ENCODE assay signal across 27 cellular contexts in the genomic region with DNA sequence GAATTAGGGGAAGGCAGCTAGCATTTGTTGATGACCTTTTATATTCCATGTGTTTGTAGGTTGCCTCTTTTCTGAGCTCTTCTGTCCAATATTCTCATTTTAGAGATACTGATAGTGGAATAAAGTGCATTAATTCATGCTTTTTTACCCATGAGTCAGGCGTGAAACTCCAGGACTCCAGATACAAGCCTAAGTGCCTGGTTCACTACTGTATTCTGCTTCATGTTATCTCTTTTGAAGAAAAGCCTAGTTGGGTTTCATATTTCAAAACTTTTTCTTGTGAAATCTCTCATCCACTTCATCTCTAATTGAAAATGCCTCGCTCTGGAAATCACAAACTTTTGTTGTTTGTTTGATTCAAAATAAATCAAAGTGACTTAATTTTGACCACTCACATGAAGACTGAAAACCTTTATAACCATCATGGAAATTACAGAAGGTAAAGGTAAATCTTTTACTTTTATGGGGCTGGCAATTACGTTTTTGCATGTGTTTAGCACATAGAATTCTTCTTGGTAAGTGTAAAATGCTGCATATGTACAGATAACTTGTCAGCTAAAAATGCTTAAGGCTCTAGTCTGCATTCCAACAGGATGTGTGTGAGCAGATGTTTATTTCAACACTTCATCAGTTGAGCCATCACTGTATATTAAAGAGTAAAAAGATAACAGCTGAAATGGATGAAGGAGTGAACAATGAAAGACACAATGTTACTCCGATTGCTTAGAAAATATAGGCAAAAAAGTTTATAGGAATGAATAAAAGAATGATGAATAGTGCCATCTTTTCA.
DNase-seq lines count a peak whose midpoint lies in the region; ATAC-seq and TF ChIP-seq lines count a peak whose summit lies in the region.
"Had no signal": no experiment of that assay in that cellular context is flagged by ENCODE, and none has a peak within 500 bp of the region (broad histone marks: within the 10 kb centered on the region; RNA-seq: fewer than 3 reads in every experiment).

No MANE protein-coding gene starts in this region.

- DNase-seq in MCF 10A (ENCODE audit: unreplicated experiment) (no peak), breast epithelium (ENCODE audit: low spot score in 2 of 2) (no peak), cardiac fibroblast (ENCODE audit: low read depth in 2 of 2) (peak; percentile 33 to 34), iris pigment epithelial cell (ENCODE audit: low read depth) (peak; percentile 50), superior temporal gyrus (ENCODE audit: extremely low spot score) (peak; percentile 34), RKO (ENCODE audit: low spot score) (no peak)
- DNase-seq: BE2C; CD8-positive, alpha-beta memory T cell; DMS 273 treated with DMSO at 0.1 percent for 48 hours; DMS79; HFFc6; MV-4-11; NCI-H1105; NCI-H146; NCI-H1930; NCI-H2107; NCI-H446; NCI-H524 treated with DMSO at 0.1 percent for 48 hours; NCI-H774; PC-9; SHP77 treated with DMSO at 0.1 percent for 48 hours had no signal

- no peaks in the 10 kb centered on the region for H3K27me3 Mint-ChIP-seq in MCF 10A (ENCODE audit: insufficient read depth, unreplicated experiment)
- H3K27me3 Mint-ChIP-seq: CD8-positive, alpha-beta memory T cell had no signal

- no peaks in the 10 kb centered on the region for H3K36me3 ChIP-seq in breast epithelium
- H3K36me3 ChIP-seq: BE2C, HAP-1 had no signal

- POLR2A ChIA-PET in MCF 10A (lab: Yijun Ruan, JAX), result no interaction called here

- H3K9me3 ChIP-seq in breast epithelium, result no peaks in the 10 kb centered on the region
- H3K9me3 ChIP-seq: BE2C, HAP-1 had no signal

- intact Hi-C loops in MCF 10A (cut with micrococcal nuclease), result no loop called here
- intact Hi-C loops in breast epithelium (cut with DNase I; ENCODE audit: low total_unique reads), result no loop called here

- H3K36me3 Mint-ChIP-seq in MCF 10A (ENCODE audit: insufficient read depth, unreplicated experiment), result no peaks in the 10 kb centered on the region
- H3K36me3 Mint-ChIP-seq: CD14-positive monocyte; CD8-positive, alpha-beta memory T cell had no signal

- peak overlapping the region; percentile 33 for H3K27ac Mint-ChIP-seq in MCF 10A (ENCODE audit: low read depth, unreplicated experiment)
- H3K27ac Mint-ChIP-seq: CD14-positive monocyte; CD8-positive, alpha-beta memory T cell; GM23338; HFFc6 had no signal

- H3K4me3 ChIP-seq in breast epithelium (no peak overlapping the region), cardiac fibroblast (replicated peaks in 1 of 2; ENCODE audit: low read depth in 2 of 2, low read length in 2 of 2) (no peak overlapping the region)
- H3K4me3 ChIP-seq: GM23338, HAP-1, PC-9 had no signal

- H3K4me1 ChIP-seq in breast epithelium, result no peaks in the 10 kb centered on the region
- H3K4me1 ChIP-seq: BE2C, HAP-1 had no signal

- TF ChIP-seq POLR2A in breast epithelium (IDR thresholded peaks at IDR 0.05), result no peak

- TF ChIP-seq CTCF in MCF 10A (IDR thresholded peaks at IDR 0.05; ENCODE audit: unreplicated experiment), result no peak
- TF ChIP-seq CTCF in breast epithelium (IDR thresholded peaks at IDR 0.05), result no peak
- TF ChIP-seq CTCF in cardiac fibroblast (IDR thresholded peaks at IDR 0.05; ENCODE audit: low read depth, low read length), result no peak

- no TSS peak for BruUV-seq in MCF 10A (replicated peaks; lab: Mats Ljungman, UMichigan)

- H3K27me3 ChIP-seq in breast epithelium, result no peaks in the 10 kb centered on the region
- H3K27me3 ChIP-seq: BE2C had no signal

- H3K4me3 Mint-ChIP-seq in MCF 10A (ENCODE audit: unreplicated experiment), result no peak overlapping the region
- H3K4me3 Mint-ChIP-seq: CD14-positive monocyte; CD8-positive, alpha-beta memory T cell; GM23338; HFFc6 had no signal

- no peak overlapping the region for H3K27ac ChIP-seq in breast epithelium
- H3K27ac ChIP-seq: 22Rv1, PC-9 had no signal

- ATAC-seq in HG03521 (IDR thresholded peaks at IDR 0.05; ENCODE audit: unreplicated experiment) (no peak), GM21723 (IDR thresholded peaks at IDR 0.05; ENCODE audit: unreplicated experiment) (no peak)
- ATAC-seq: GM23338 had no signal

- H3K9me3 Mint-ChIP-seq in MCF 10A (ENCODE audit: unreplicated experiment), result no peaks in the 10 kb centered on the region
- H3K9me3 Mint-ChIP-seq: GM23338 had no signal

- CTCF ChIA-PET in MCF 10A (lab: Yijun Ruan, JAX), result no interaction called here

- H3K4me1 Mint-ChIP-seq in MCF 10A (ENCODE audit: insufficient read depth, unreplicated experiment), result peaks cover 18% of the 10 kb centered on the region
- H3K4me1 Mint-ChIP-seq: CD14-positive monocyte; CD8-positive, alpha-beta memory T cell; GM23338 had no signal

Comparison
In these comparisons a context has a peak if more than half of its experiments do, and no peak if none do; other contexts are left out.
1. DNase-seq: peak in cardiac fibroblast (2 of 2), iris pigment epithelial cell (single experiment) and superior temporal gyrus (single experiment); none in MCF 10A (single experiment), breast epithelium (0 of 2) and RKO (single experiment).